9 cellular contexts compared by ENCODE assay signal in the genomic region with DNA sequence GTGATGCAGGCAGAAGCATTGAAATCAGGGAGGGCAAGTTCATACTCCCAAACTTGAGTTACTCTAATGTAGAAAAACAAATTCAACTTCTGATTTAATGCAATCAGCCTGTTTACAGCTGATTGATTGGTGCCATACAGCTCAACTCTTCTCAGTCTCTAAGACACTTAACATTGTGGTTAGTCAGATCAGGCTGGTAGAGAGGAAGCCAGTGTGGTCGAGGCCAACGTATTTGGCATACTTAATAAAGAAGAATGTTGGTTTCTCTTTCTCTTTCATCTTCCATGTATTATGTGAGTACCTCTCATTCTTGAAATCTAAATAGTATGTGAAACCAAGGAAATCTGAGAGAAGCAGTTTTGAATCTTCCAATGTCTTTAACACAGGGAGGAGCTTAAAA.
A peak's percentile ranks its signal among the peaks of the same experiment; 100 is the strongest.
DNase-seq lines count a peak whose midpoint lies in the region; ATAC-seq, FAIRE-seq and TF ChIP-seq lines count a peak whose summit lies in the region.
"Had no signal": no experiment of that assay in that cellular context is flagged by ENCODE, and none has a peak within 500 bp of the region (broad histone marks: within the 10 kb centered on the region; RNA-seq: fewer than 3 reads in every experiment).

No MANE protein-coding gene starts in this region.

- H3K9me3 ChIP-seq in uterus = no peaks in the 10 kb centered on the region

- no peaks in the 10 kb centered on the region for H3K27me3 Mint-ChIP-seq in T-helper 2 cell treated with Interferon-gamma antibody and Interleukin-4, amounts not matched to agents 5 μg/mL and 100 μg/mL, for 36 hours (ENCODE audit: low read depth)

- no peaks in the 10 kb centered on the region for H3K27me3 ChIP-seq in uterus
- H3K27me3 ChIP-seq: SJSA1 had no signal

- H3K9me3 Mint-ChIP-seq in T-helper 2 cell treated with Interferon-gamma antibody and Interleukin-4, amounts not matched to agents 5 μg/mL and 100 μg/mL, for 36 hours = peaks cover 6% of the 10 kb centered on the region

- no peak overlapping the region for H3K4me3 ChIP-seq in fibroblast of mammary gland (ENCODE audit: control insufficient read depth, low read depth, low read length)
- no peak overlapping the region for H3K4me3 ChIP-seq in uterus
- H3K4me3 ChIP-seq: SJSA1 had no signal

- peaks cover 14% of the 10 kb centered on the region for H3K4me1 Mint-ChIP-seq in T-helper 2 cell treated with Interferon-gamma antibody and Interleukin-4, amounts not matched to agents 5 μg/mL and 100 μg/mL, for 36 hours (ENCODE audit: low read depth)

- no peaks in the 10 kb centered on the region for H3K36me3 ChIP-seq in uterus
- H3K36me3 ChIP-seq: SJSA1 had no signal

- peak; percentile 99 for ATAC-seq in HG03097 (IDR thresholded peaks at IDR 0.05; ENCODE audit: low FRiP score, unreplicated experiment)

- FAIRE-seq in GM19239 (lab: Jason Lieb, UNC) = no peak

- peak overlapping the region; percentile 41 for H3K4me3 Mint-ChIP-seq in T-helper 2 cell treated with Interferon-gamma antibody and Interleukin-4, amounts not matched to agents 5 μg/mL and 100 μg/mL, for 36 hours

- DNase-seq in GM19239 (ENCODE audit: insufficient read length, low spot score) (peak; percentile 0), fibroblast of mammary gland (ENCODE audit: low read depth) (peak; percentile 3), uterus (no peak), cerebellum (ENCODE audit: low spot score) (no peak), NCI-H345 treated with DMSO at 0.1 percent for 48 hours (lab: John Stamatoyannopoulos, UW; ENCODE audit: unreplicated experiment) (no peak), NCI-H82 (lab: John Stamatoyannopoulos, UW) (no peak)
- DNase-seq in T-helper 2 cell treated with Interferon-gamma antibody and Interleukin-4, amounts not matched to agents 5 μg/mL and 100 μg/mL, for 36 hours (ENCODE audit: low spot score) = peak; percentile 48

- no peaks in the 10 kb centered on the region for H3K36me3 Mint-ChIP-seq in T-helper 2 cell treated with Interferon-gamma antibody and Interleukin-4, amounts not matched to agents 5 μg/mL and 100 μg/mL, for 36 hours (ENCODE audit: low read depth)

- H3K27ac ChIP-seq in uterus = no peak overlapping the region
- H3K27ac ChIP-seq: SJSA1 had no signal

- TF ChIP-seq POLR2A in uterus (IDR thresholded peaks at IDR 0.05) = no peak

- intact Hi-C loops in uterus (cut with DNase I; ENCODE audit: low total_unique reads) = no loop called here

- TF ChIP-seq CTCF in fibroblast of mammary gland (conservative IDR thresholded peaks at IDR 0.05; ENCODE audit: control insufficient read depth, insufficient read depth, low read depth, low read length) (no peak), uterus (IDR thresholded peaks at IDR 0.05) (no peak)

- peak overlapping the region; percentile 69 for H3K27ac Mint-ChIP-seq in T-helper 2 cell treated with Interferon-gamma antibody and Interleukin-4, amounts not matched to agents 5 μg/mL and 100 μg/mL, for 36 hours

- H3K4me1 ChIP-seq in uterus = no peaks in the 10 kb centered on the region
- H3K4me1 ChIP-seq: SJSA1 had no signal

Comparison
In these comparisons a context has a peak if more than half of its experiments do, and no peak if none do; other contexts are left out.
1. DNase-seq: peak in GM19239 (single experiment), T-helper 2 cell treated with Interferon-gamma antibody and Interleukin-4, amounts not matched to agents 5 μg/mL and 100 μg/mL, for 36 hours (single experiment) and fibroblast of mammary gland (single experiment); none in uterus (0 of 2), cerebellum (single experiment), NCI-H345 treated with DMSO at 0.1 percent for 48 hours (single experiment) and NCI-H82 (single experiment).